Comparison of ENCODE assay signal across 16 cellular contexts in the genomic region with DNA sequence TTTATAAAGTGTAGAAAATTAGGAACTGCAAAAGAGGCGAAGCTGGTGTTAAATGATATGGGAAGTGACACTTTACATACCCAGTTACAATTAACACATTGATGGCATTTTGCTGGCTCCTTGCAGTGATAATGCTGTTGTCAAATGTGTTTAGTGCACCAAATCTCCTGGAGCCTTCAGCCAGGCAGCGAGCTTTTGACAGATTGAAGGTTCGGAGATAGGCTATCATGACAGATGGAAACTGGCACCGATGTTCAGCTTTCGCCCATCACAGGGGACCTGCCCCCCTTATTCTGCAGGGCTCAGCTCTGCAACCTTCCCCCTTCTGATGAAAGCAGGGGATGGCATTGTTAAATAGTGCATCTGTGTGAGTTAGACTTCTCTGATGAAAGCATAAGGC.
"Had no signal": no experiment of that assay in that cellular context is flagged by ENCODE, and none has a peak within 500 bp of the region (broad histone marks: within the 10 kb centered on the region; RNA-seq: fewer than 3 reads in every experiment).

No MANE protein-coding gene starts in this region.

- H3K9me3 ChIP-seq: gastroesophageal sphincter, heart right ventricle, left lung, tibial artery had no signal

- H3K27ac ChIP-seq: gastroesophageal sphincter, heart right ventricle, left lung, parathyroid adenoma, tibial artery had no signal

- DNase-seq: activated CD4-positive, alpha-beta T cell treated with anti-CD3 and anti-CD28 coated beads, Interleukin-2, amount 50 U/mL, for 1 hour; activated gamma-delta T cell; activated T-cell treated with anti-CD3 and anti-CD28 coated beads, Interleukin-2, amount 50 U/mL, for 72 hours; cerebellar nuclear complex; cortex of kidney; heart right ventricle; left lung; midbrain; stimulated activated CD8-positive, alpha-beta memory T cell treated with anti-CD3 and anti-CD28 coated beads, Interleukin-4, amount 100 ng/mL, for 48 hours; stimulated activated naive CD4-positive, alpha-beta T cell treated with Interleukin-2 at 50 U/mL for 16 hours; substantia nigra; T1000; tibial artery had no signal

- H3K4me1 Mint-ChIP-seq: activated naive CD4-positive, alpha-beta T cell treated with anti-CD3 and anti-CD28 coated beads, Interleukin-2, amount 50 U/mL, for 24 hours had no signal

- H3K4me1 ChIP-seq: gastroesophageal sphincter, left lung, parathyroid adenoma, tibial artery had no signal

- H3K4me3 ChIP-seq: gastroesophageal sphincter, heart right ventricle, left lung, tibial artery had no signal

- H3K9me3 Mint-ChIP-seq: activated T-cell treated with anti-CD3 and anti-CD28 coated beads, Interleukin-2, amount 50 U/mL, for 72 hours had no signal

- H3K36me3 ChIP-seq: gastroesophageal sphincter, heart right ventricle, left lung, tibial artery had no signal

- H3K36me3 Mint-ChIP-seq: activated naive CD4-positive, alpha-beta T cell treated with anti-CD3 and anti-CD28 coated beads, Interleukin-2, amount 50 U/mL, for 24 hours had no signal

- H3K4me3 Mint-ChIP-seq: activated naive CD4-positive, alpha-beta T cell treated with anti-CD3 and anti-CD28 coated beads, Interleukin-2, amount 50 U/mL, for 24 hours; activated T-cell treated with anti-CD3 and anti-CD28 coated beads, Interleukin-2, amount 50 U/mL, for 72 hours had no signal

- H3K27ac Mint-ChIP-seq: activated naive CD4-positive, alpha-beta T cell treated with anti-CD3 and anti-CD28 coated beads, Interleukin-2, amount 50 U/mL, for 24 hours; activated T-cell treated with anti-CD3 and anti-CD28 coated beads, Interleukin-2, amount 50 U/mL, for 72 hours had no signal

- H3K27me3 ChIP-seq: left lung had no signal
